ENCODE assay signal across 9 cellular contexts in the genomic region with DNA sequence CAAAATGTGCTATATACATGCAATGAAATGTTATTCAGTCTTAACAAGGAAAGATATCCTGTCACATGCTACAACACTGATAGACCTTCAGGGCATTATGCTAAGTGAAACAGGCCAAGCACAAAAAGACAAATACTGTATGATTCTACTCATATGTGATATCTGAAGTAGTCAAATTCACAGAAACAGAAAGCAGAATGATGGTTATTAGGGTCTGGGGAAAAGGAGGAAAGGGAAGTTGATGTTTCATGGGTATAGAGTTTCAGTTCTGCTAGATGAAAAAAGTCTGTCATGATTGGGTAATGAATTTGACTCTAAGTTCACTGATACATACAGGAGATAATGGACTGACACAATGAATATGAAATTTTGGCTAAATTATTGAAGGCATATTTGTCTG. TPM values are rescaled to one million over a fixed set of nuclear protein-coding genes. Genes with fewer than 3 reads are reported as not detected.
DNase-seq lines count a peak whose midpoint lies in the region; ATAC-seq lines count a peak whose summit lies in the region.
"Had no signal": no experiment of that assay in that cellular context is flagged by ENCODE, and none has a peak within 500 bp of the region (broad histone marks: within the 10 kb centered on the region; RNA-seq: fewer than 3 reads in every experiment).

No MANE protein-coding gene starts in this region.

- no peaks in the 10 kb centered on the region for H3K27me3 Mint-ChIP-seq in activated T-cell treated with anti-CD3 and anti-CD28 coated beads, Interleukin-2, amount 50 U/mL, for 24 hours
- H3K27me3 Mint-ChIP-seq in stimulated activated memory B cell treated with anti-CD40 and anti-IgM and Interleukin-4, amounts not matched to agents 10 μg/mL and 1 μg/mL and 100 μg/mL, for 72 hours: no peaks in the 10 kb centered on the region

- ATAC-seq in HG02884 (IDR thresholded peaks at IDR 0.05; ENCODE audit: unreplicated experiment) (peak; percentile 95), right cardiac atrium (no peak)
- peak; percentile 99 for ATAC-seq in stimulated activated memory B cell treated with anti-CD40 and anti-IgM and Interleukin-4, amounts not matched to agents 10 μg/mL and 1 μg/mL and 100 μg/mL, for 72 hours

- peaks cover 4% of the 10 kb centered on the region for H3K36me3 Mint-ChIP-seq in activated T-cell treated with anti-CD3 and anti-CD28 coated beads, Interleukin-2, amount 50 U/mL, for 24 hours (ENCODE audit: low read depth)
- no peaks in the 10 kb centered on the region for H3K36me3 Mint-ChIP-seq in stimulated activated memory B cell treated with anti-CD40 and anti-IgM and Interleukin-4, amounts not matched to agents 10 μg/mL and 1 μg/mL and 100 μg/mL, for 72 hours

- H3K27me3 ChIP-seq in right cardiac atrium (ENCODE audit: control insufficient read depth, insufficient read depth): no peaks in the 10 kb centered on the region

- no peaks in the 10 kb centered on the region for H3K9me3 Mint-ChIP-seq in activated T-cell treated with anti-CD3 and anti-CD28 coated beads, Interleukin-2, amount 50 U/mL, for 24 hours
- H3K9me3 Mint-ChIP-seq in stimulated activated memory B cell treated with anti-CD40 and anti-IgM and Interleukin-4, amounts not matched to agents 10 μg/mL and 1 μg/mL and 100 μg/mL, for 72 hours: no peaks in the 10 kb centered on the region

- DNase-seq in activated T-cell treated with anti-CD3 and anti-CD28 coated beads, Interleukin-2, amount 50 U/mL, for 24 hours: no peak
- no peak for DNase-seq in activated T-cell treated with anti-CD3 and anti-CD28 coated beads for 4 hours
- peak; percentile 36 for DNase-seq in NOMO-1 treated with dmso at 0.1 percent for 144 hours (lab: John Stamatoyannopoulos, UW; ENCODE audit: unreplicated experiment)
- DNase-seq in right cardiac atrium: no peak
- DNase-seq in NCI-H446 treated with DMSO at 0.1 percent for 48 hours (lab: John Stamatoyannopoulos, UW): no peak
- DNase-seq in NCI-H524 (lab: John Stamatoyannopoulos, UW): no peak

- H3K4me3 ChIP-seq in right cardiac atrium (ENCODE audit: low read length): no peak overlapping the region
- H3K4me3 ChIP-seq: thoracic aorta had no signal

- H3K27ac Mint-ChIP-seq in activated T-cell treated with anti-CD3 and anti-CD28 coated beads, Interleukin-2, amount 50 U/mL, for 24 hours: peak overlapping the region; percentile 3
- H3K27ac Mint-ChIP-seq in stimulated activated memory B cell treated with anti-CD40 and anti-IgM and Interleukin-4, amounts not matched to agents 10 μg/mL and 1 μg/mL and 100 μg/mL, for 72 hours: peak overlapping the region; percentile 6

- H3K27ac ChIP-seq in right cardiac atrium (ENCODE audit: low read length): no peak overlapping the region
- H3K27ac ChIP-seq: thoracic aorta had no signal

- intact Hi-C loops in right cardiac atrium (cut with DNase I): no loop called here

- H3K9me3 ChIP-seq in right cardiac atrium (ENCODE audit: control insufficient read depth, low read length): no peaks in the 10 kb centered on the region
- H3K9me3 ChIP-seq: thoracic aorta had no signal

- no peaks in the 10 kb centered on the region for H3K4me1 ChIP-seq in right cardiac atrium (ENCODE audit: control insufficient read depth, insufficient read depth, low read length)

- no peak overlapping the region for H3K4me3 Mint-ChIP-seq in activated T-cell treated with anti-CD3 and anti-CD28 coated beads, Interleukin-2, amount 50 U/mL, for 24 hours
- no peak overlapping the region for H3K4me3 Mint-ChIP-seq in stimulated activated memory B cell treated with anti-CD40 and anti-IgM and Interleukin-4, amounts not matched to agents 10 μg/mL and 1 μg/mL and 100 μg/mL, for 72 hours

- peaks cover 39% of the 10 kb centered on the region for H3K4me1 Mint-ChIP-seq in activated T-cell treated with anti-CD3 and anti-CD28 coated beads, Interleukin-2, amount 50 U/mL, for 24 hours (ENCODE audit: low read depth)
- H3K4me1 Mint-ChIP-seq in stimulated activated memory B cell treated with anti-CD40 and anti-IgM and Interleukin-4, amounts not matched to agents 10 μg/mL and 1 μg/mL and 100 μg/mL, for 72 hours: peaks cover 26% of the 10 kb centered on the region

RNA-seq across cellular contexts. Expression of a gene that starts 11.2 kb away (rescaled TPM):
- total RNA-seq in right cardiac atrium: 10 to 100 TPM in 3 of 4 donors, 1 to 10 TPM in 1; 10.0 to 11.7 (median 11.4) TPM
- polyA plus RNA-seq in right cardiac atrium: 3.2 TPM

Comparison
In these comparisons a context has a peak if more than half of its experiments do, and no peak if none do; other contexts are left out.
1. ATAC-seq: peak in HG02884 (single experiment) and stimulated activated memory B cell treated with anti-CD40 and anti-IgM and Interleukin-4, amounts not matched to agents 10 μg/mL and 1 μg/mL and 100 μg/mL, for 72 hours (single experiment); none in right cardiac atrium (0 of 2).